ENCODE assay signal across 2 cellular contexts in the genomic region with DNA sequence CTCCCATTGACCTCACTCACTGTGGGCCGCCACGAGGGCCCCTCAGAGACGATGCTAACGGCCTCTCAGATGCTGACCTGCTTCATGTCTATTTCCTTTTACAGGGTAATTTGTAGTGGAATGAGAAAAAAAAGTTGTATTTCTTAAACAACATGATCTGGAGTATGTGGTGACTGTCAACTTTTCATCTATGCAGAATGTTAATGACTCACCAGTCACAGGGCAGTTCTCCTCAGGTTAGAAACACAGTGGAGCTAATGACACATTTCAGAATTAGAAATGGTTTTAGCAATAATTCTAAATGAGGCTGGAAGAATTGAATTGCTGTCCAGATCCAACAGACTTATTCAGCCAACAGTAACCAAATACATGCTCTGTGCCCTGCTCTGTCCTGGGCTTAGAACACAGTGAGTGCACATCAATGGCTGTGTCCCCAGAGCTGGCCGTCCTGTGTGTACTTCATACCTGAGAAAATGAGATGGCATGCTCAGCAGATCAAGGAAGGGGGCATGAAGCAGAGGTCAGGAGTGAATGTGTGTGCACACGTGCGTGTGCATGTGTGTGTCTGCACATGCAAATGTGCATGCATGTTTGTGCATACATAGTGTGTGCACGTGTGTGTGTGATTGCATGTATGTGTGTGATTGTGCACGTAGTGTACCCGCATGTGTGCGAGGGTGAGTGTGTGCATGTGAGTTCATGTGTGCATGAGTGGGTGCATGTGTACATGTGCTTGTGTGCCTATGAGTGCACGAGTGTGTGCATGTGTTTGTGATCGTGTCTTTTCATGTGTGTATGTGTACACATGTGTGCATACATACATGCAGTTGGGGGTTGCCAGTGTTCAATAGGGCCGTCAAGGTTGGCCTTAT.
TF ChIP-seq lines count a peak whose summit lies in the region.

No MANE protein-coding gene starts in this region.

TF ChIP-seq in H1, 55 proteins besides CTCF, POLR2A, EP300 and RAD21 (continues in another document):
- no peak for TF ChIP-seq ATF2 (IDR thresholded peaks at IDR 0.05; ENCODE audit: low read length)
- no peak for TF ChIP-seq ZNF274 (IDR thresholded peaks at IDR 0.05; ENCODE audit: borderline replicate concordance, extremely low read depth, low read length)
- no peak for TF ChIP-seq NRF1 (IDR thresholded peaks at IDR 0.05; ENCODE audit: low read depth, low read length)
- no peak for TF ChIP-seq FOSL1 (IDR thresholded peaks at IDR 0.05; ENCODE audit: insufficient read depth, low read depth, low read length)
- no peak for TF ChIP-seq KDM5A (IDR thresholded peaks at IDR 0.05; ENCODE audit: low read length)
- TF ChIP-seq MAX (IDR thresholded peaks at IDR 0.05), result no peak
- TF ChIP-seq CHD7 (IDR thresholded peaks at IDR 0.05; ENCODE audit: insufficient replicate concordance, low read length), result no peak
- TF ChIP-seq CTBP2 (IDR thresholded peaks at IDR 0.05; ENCODE audit: borderline replicate concordance, insufficient read depth, insufficient read length, low read length), result no peak

TF ChIP-seq in HEK293T, 16 proteins besides CTCF, POLR2A, EP300 and RAD21:
- TF ChIP-seq NFRKB (IDR thresholded peaks at IDR 0.05) (no peak), PKNOX1 (IDR thresholded peaks at IDR 0.05) (no peak)
TF ChIP-seq in HEK293T: peak in this region for 0.
